In the genomic region with DNA sequence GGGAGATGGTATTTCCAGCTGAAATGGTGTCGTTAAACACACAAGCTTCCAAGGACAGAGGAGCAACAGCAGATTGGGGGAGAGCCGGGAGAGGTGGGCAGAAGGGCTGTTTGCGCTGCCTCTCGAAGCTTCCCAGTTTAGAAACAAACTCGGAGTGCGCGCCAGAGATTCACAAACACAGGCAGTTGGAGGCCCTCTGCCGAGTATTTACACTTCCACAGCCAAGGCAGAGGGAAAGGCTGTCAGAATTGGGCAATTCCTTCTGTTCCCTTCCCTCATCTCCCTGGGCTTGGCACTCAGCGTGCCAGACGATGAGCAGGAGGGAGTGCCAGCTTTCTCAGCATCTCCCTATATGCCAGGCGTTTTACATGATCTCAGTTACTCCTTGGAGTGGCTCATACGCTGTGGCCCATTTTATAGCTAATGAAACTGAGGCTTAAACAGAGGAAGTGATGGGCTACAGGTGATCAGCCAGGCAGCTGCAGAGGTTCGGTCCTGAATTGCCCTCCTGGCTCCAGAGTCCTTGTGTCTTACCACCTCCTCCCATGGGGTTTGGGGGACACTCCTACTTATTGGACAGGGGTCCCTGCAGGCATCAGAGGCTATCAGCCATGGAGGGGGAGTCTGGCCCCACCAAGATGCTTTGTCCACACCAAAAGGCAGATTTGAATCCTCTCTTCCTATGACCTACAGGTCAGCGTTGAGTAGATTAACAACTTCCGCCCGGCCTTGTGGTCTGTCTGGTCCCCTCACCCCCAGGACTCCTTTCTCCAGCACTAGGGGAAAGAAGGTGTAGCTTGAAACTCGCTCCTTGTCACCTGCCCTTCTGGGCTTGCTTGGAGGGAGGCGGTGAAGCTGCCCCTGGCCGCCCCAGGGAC, we compare ENCODE assay signal across 12 cellular contexts. TPM values are rescaled to one million over a fixed set of nuclear protein-coding genes. Genes with fewer than 3 reads are reported as not detected.
A peak's percentile ranks its signal among the peaks of the same experiment; 100 is the strongest.
DNase-seq lines count a peak whose midpoint lies in the region; ATAC-seq and TF ChIP-seq lines count a peak whose summit lies in the region.
"Had no signal": no experiment of that assay in that cellular context is flagged by ENCODE, and none has a peak within 500 bp of the region (broad histone marks: within the 10 kb centered on the region; RNA-seq: fewer than 3 reads in every experiment).

No MANE protein-coding gene starts in this region.

- DNase-seq in GM03348 (ENCODE audit: low spot score) = peak; percentile 53
- DNase-seq in activated T-helper 1 cell treated with anti-CD3 and anti-CD28 coated beads, Interleukin-12 subunit alpha, Interleukin-12 subunit beta, Interleukin-2, Interleukin-4 antibody, amounts not matched to agents 30 ng/mL and 10 ng/mL and 1 ng/mL, durations not matched to agents 14 hours and 24 hours and 36 hours (ENCODE audit: low spot score) = no peak
- peak; percentile 63 for DNase-seq in left ventricle myocardium superior
- DNase-seq in EL = no peak
- DNase-seq in Calu3 = no peak
- no peak for DNase-seq in SK-N-DZ (ENCODE audit: low spot score)
- DNase-seq: DMS79; NCI-H2081; stimulated activated CD8-positive, alpha-beta memory T cell treated with anti-CD3 and anti-CD28 coated beads, Interleukin-4, amount 100 ng/mL, for 48 hours had no signal

- peak overlapping the region; percentile 48 for H3K4me3 ChIP-seq in rectal smooth muscle tissue (ENCODE audit: low read length)
- H3K4me3 ChIP-seq: HAP-1 had no signal

- intact Hi-C loops in activated T-helper 1 cell treated with anti-CD3 and anti-CD28 coated beads, Interleukin-12 subunit alpha, Interleukin-12 subunit beta, Interleukin-2, Interleukin-4 antibody, amounts not matched to agents 30 ng/mL and 10 ng/mL and 1 ng/mL, durations not matched to agents 14 hours and 24 hours and 36 hours (cut with micrococcal nuclease) = loop anchor here (10.0 kb wide), 1 partner anchor 408 kb away; a partner anchor contains a TSS
- intact Hi-C loops in left ventricle myocardium superior (cut with micrococcal nuclease) (no loop called here), Calu3 (cut with micrococcal nuclease; ENCODE audit: unreplicated experiment) (no loop called here)

- H3K9me3 Mint-ChIP-seq in activated T-helper 1 cell treated with anti-CD3 and anti-CD28 coated beads, Interleukin-12 subunit alpha, Interleukin-12 subunit beta, Interleukin-2, Interleukin-4 antibody, amounts not matched to agents 30 ng/mL and 10 ng/mL and 1 ng/mL, durations not matched to agents 14 hours and 24 hours and 36 hours = no peaks in the 10 kb centered on the region
- H3K9me3 Mint-ChIP-seq in Calu3 (ENCODE audit: low read depth, unreplicated experiment) = no peaks in the 10 kb centered on the region

- peaks cover 56% of the 10 kb centered on the region for H3K27me3 Mint-ChIP-seq in activated T-helper 1 cell treated with anti-CD3 and anti-CD28 coated beads, Interleukin-12 subunit alpha, Interleukin-12 subunit beta, Interleukin-2, Interleukin-4 antibody, amounts not matched to agents 30 ng/mL and 10 ng/mL and 1 ng/mL, durations not matched to agents 14 hours and 24 hours and 36 hours (ENCODE audit: insufficient read depth)
- peaks cover 21% of the 10 kb centered on the region for H3K27me3 Mint-ChIP-seq in Calu3 (ENCODE audit: unreplicated experiment)

- H3K36me3 Mint-ChIP-seq in activated T-helper 1 cell treated with anti-CD3 and anti-CD28 coated beads, Interleukin-12 subunit alpha, Interleukin-12 subunit beta, Interleukin-2, Interleukin-4 antibody, amounts not matched to agents 30 ng/mL and 10 ng/mL and 1 ng/mL, durations not matched to agents 14 hours and 24 hours and 36 hours (ENCODE audit: low read depth) = no peaks in the 10 kb centered on the region
- peaks cover 19% of the 10 kb centered on the region for H3K36me3 Mint-ChIP-seq in Calu3 (ENCODE audit: insufficient read depth, unreplicated experiment)

- H3K27me3 ChIP-seq in rectal smooth muscle tissue (ENCODE audit: control insufficient read depth, insufficient read depth, low read length) = no peaks in the 10 kb centered on the region

- no TSS peak for BruUV-seq in Calu3 (replicated peaks; lab: Mats Ljungman, UMichigan)

- no peaks in the 10 kb centered on the region for H3K36me3 ChIP-seq in rectal smooth muscle tissue (ENCODE audit: control insufficient read depth, insufficient read depth, low read length)
- H3K36me3 ChIP-seq: HAP-1 had no signal

- no peak overlapping the region for H3K4me3 Mint-ChIP-seq in activated T-helper 1 cell treated with anti-CD3 and anti-CD28 coated beads, Interleukin-12 subunit alpha, Interleukin-12 subunit beta, Interleukin-2, Interleukin-4 antibody, amounts not matched to agents 30 ng/mL and 10 ng/mL and 1 ng/mL, durations not matched to agents 14 hours and 24 hours and 36 hours
- H3K4me3 Mint-ChIP-seq in Calu3 (ENCODE audit: low read depth, unreplicated experiment) = no peak overlapping the region

- no peaks in the 10 kb centered on the region for H3K4me1 Mint-ChIP-seq in activated T-helper 1 cell treated with anti-CD3 and anti-CD28 coated beads, Interleukin-12 subunit alpha, Interleukin-12 subunit beta, Interleukin-2, Interleukin-4 antibody, amounts not matched to agents 30 ng/mL and 10 ng/mL and 1 ng/mL, durations not matched to agents 14 hours and 24 hours and 36 hours (ENCODE audit: low read depth)
- peaks cover 2% of the 10 kb centered on the region for H3K4me1 Mint-ChIP-seq in Calu3 (ENCODE audit: low read depth, unreplicated experiment)

- TF ChIP-seq CTCF in Calu3 (IDR thresholded peaks at IDR 0.05; ENCODE audit: unreplicated experiment) = no peak

- peak overlapping the region; percentile 36 for H3K27ac Mint-ChIP-seq in activated T-helper 1 cell treated with anti-CD3 and anti-CD28 coated beads, Interleukin-12 subunit alpha, Interleukin-12 subunit beta, Interleukin-2, Interleukin-4 antibody, amounts not matched to agents 30 ng/mL and 10 ng/mL and 1 ng/mL, durations not matched to agents 14 hours and 24 hours and 36 hours
- no peak overlapping the region for H3K27ac Mint-ChIP-seq in Calu3 (ENCODE audit: unreplicated experiment)

- ATAC-seq in left ventricle myocardium superior = peak; percentile 3
- no peak for ATAC-seq in HG03354 (IDR thresholded peaks at IDR 0.05; ENCODE audit: poor library complexity, severe bottlenecking, unreplicated experiment)

- CTCF ChIA-PET in Calu3 (lab: Charles Lee) = interaction anchor here (0.5 to 0.6 kb wide), 2 partner anchors 32 to 128 kb away, joined by 3 read pairs; no protein-coding TSS in a partner anchor

- peak overlapping the region; percentile 5 for H3K27ac ChIP-seq in rectal smooth muscle tissue (ENCODE audit: low read depth, low read length)

- H3K4me1 ChIP-seq in rectal smooth muscle tissue (ENCODE audit: control insufficient read depth, insufficient read depth, low read length) = peaks cover 35% of the 10 kb centered on the region
- H3K4me1 ChIP-seq: HAP-1 had no signal

- no peak overlapping the region for H3K9ac ChIP-seq in rectal smooth muscle tissue (ENCODE audit: low read length)

RNA-seq across cellular contexts. Expression of a gene that starts 3.1 kb away (rescaled TPM):
- 2.4 TPM in 2 replicates for total RNA-seq in activated T-helper 1 cell treated with anti-CD3 and anti-CD28 coated beads, Interleukin-12 subunit alpha, Interleukin-12 subunit beta, Interleukin-2, Interleukin-4 antibody, amounts not matched to agents 30 ng/mL and 10 ng/mL and 1 ng/mL, durations not matched to agents 14 hours and 24 hours and 36 hours
- total RNA-seq in left ventricle myocardium superior = 25.7 TPM
- total RNA-seq in Calu3 (2022) = 2.4 and 3.1 TPM in 2 replicates
- 17.5 and 18.1 TPM in 2 replicates for polyA plus RNA-seq in SK-N-DZ (2014; cell fraction: cytosol; rRNA removed)
- 7.0 and 7.4 TPM in 2 replicates for polyA plus RNA-seq in SK-N-DZ (2014; cell fraction: nucleus; rRNA removed)

Comparison
In these comparisons a context has a peak if more than half of its experiments do, and no peak if none do; other contexts are left out.
1. DNase-seq: peak in GM03348 (single experiment) and left ventricle myocardium superior (single experiment); none in activated T-helper 1 cell treated with anti-CD3 and anti-CD28 coated beads, Interleukin-12 subunit alpha, Interleukin-12 subunit beta, Interleukin-2, Interleukin-4 antibody, amounts not matched to agents 30 ng/mL and 10 ng/mL and 1 ng/mL, durations not matched to agents 14 hours and 24 hours and 36 hours (single experiment), EL (single experiment), Calu3 (single experiment) and SK-N-DZ (single experiment).